ENCODE assay signal across 8 cellular contexts in the genomic region with DNA sequence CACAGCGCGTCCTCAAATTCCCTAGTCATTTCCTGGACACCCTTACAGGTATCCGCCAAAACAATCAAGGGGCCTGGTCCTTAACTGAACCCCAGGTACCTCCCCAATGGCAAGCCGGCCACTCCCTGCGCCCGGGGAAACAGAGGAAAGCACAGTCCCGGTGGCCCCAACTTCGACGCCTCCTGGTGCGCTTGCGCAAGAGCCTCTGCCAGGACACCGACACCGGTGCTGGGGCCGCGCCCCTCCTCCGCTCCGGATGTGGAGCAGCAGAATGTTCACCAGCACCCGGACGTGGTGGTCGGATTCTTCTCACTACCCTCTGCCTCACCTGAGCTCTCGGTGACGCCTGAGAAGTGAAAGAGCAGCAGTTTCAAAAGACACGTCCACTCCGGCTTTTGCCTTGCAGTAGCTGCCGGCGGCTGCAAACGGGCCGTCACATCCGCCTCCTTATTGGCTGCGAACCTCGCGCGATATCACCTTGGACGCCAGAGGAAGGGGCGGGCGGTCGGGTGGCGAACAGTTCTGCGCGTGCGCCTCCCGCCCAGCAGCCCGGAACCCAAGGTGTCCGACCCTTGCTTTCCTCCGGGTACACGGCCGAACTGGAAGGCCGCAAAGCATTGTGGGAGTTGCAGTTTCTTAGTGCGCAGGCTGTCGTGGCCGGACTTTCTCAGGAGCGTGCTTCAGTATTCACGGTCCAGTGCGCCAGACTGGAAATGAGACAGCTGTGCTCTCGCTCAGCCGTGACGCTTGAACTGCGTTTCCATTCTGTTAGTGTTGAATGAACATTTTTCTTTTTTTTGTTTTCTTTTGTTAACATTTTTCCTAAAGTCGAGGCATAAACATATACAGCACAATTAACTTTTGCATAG. TPM values are rescaled to one million over a fixed set of nuclear protein-coding genes. Genes with fewer than 3 reads are reported as not detected.
DNase-seq lines count a peak whose midpoint lies in the region; ATAC-seq and TF ChIP-seq lines count a peak whose summit lies in the region.

A gene with protein sequence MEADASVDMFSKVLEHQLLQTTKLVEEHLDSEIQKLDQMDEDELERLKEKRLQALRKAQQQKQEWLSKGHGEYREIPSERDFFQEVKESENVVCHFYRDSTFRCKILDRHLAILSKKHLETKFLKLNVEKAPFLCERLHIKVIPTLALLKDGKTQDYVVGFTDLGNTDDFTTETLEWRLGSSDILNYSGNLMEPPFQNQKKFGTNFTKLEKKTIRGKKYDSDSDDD (minus strand): TSS at position 423 of the 869 bp plus-strand sequence. CDS start 3,123 bp downstream, outside the sequence.

- peak; percentile 70 for ATAC-seq in HG02571 (IDR thresholded peaks at IDR 0.05; ENCODE audit: unreplicated experiment)

- DNase-seq in GM06990 (ENCODE audit: extremely low read depth, insufficient read length) (peak; percentile 100), NB4 (ENCODE audit: low read depth) (peak; percentile 100), SK-N-DZ (ENCODE audit: low spot score) (peak; percentile 100), globus pallidus (ENCODE audit: low spot score) (peak; percentile 99), occipital lobe (lab: John Stamatoyannopoulos, UW) (peak; percentile 97)
- peak; percentile 98 for DNase-seq in activated naive CD4-positive, alpha-beta T cell treated with anti-CD3 and anti-CD28 coated beads for 36 hours

- H3K36me3 Mint-ChIP-seq in activated naive CD4-positive, alpha-beta T cell treated with anti-CD3 and anti-CD28 coated beads for 36 hours (ENCODE audit: low read depth), result peaks cover 10% of the 10 kb centered on the region

- TF ChIP-seq CTCF in GM06990 (IDR thresholded peaks at IDR 0.05; ENCODE audit: insufficient read depth, low read length, poor library complexity, severe bottlenecking), result no peak
- no peak for TF ChIP-seq CTCF in NB4 (IDR thresholded peaks at IDR 0.05; ENCODE audit: low read depth, low read length)

- no peak within 1 kb of the TSS for H3K4me3 Mint-ChIP-seq in activated naive CD4-positive, alpha-beta T cell treated with anti-CD3 and anti-CD28 coated beads for 36 hours

- TF ChIP-seq POLR2A in NB4 (IDR thresholded peaks at IDR 0.05; ENCODE audit: extremely low read depth, insufficient read length), result peak; percentile 81

- no peak within 1 kb of the TSS for H3K27ac Mint-ChIP-seq in activated naive CD4-positive, alpha-beta T cell treated with anti-CD3 and anti-CD28 coated beads for 36 hours

- no peaks in the 10 kb centered on the region for H3K9me3 Mint-ChIP-seq in activated naive CD4-positive, alpha-beta T cell treated with anti-CD3 and anti-CD28 coated beads for 36 hours

- H3K4me3 ChIP-seq in GM06990 (replicated peaks; ENCODE audit: low read depth, low read length) (peak within 1 kb of the TSS; percentile 96), NB4 (ENCODE audit: low read depth, low read length) (peak within 1 kb of the TSS; percentile 93)

- H3K27me3 ChIP-seq in GM06990 (replicated peaks; ENCODE audit: control insufficient read depth, insufficient read depth, low read length), result no peaks in the 10 kb centered on the region

- CTCF ChIA-PET in activated naive CD4-positive, alpha-beta T cell treated with anti-CD3 and anti-CD28 coated beads for 36 hours (lab: Charles Lee), result interaction anchor here (0.9 to 1.7 kb wide), 2 partner anchors 52 to 155 kb away, joined by 4 to 5 read pairs; partner anchors contain the start of genes MITD1 and MRPL30

- H3K4me1 Mint-ChIP-seq in activated naive CD4-positive, alpha-beta T cell treated with anti-CD3 and anti-CD28 coated beads for 36 hours (ENCODE audit: low read depth), result peaks cover 41% of the 10 kb centered on the region

- H3K36me3 ChIP-seq in GM06990 (ENCODE audit: control insufficient read depth, insufficient read depth, low read length), result peaks cover 2% of the 10 kb centered on the region

- H3K27ac ChIP-seq in temporal lobe (ENCODE audit: low read depth, low read length), result peak within 1 kb of the TSS; percentile 93

- no peaks in the 10 kb centered on the region for H3K27me3 Mint-ChIP-seq in activated naive CD4-positive, alpha-beta T cell treated with anti-CD3 and anti-CD28 coated beads for 36 hours (ENCODE audit: low read depth)

- intact Hi-C loops in activated naive CD4-positive, alpha-beta T cell treated with anti-CD3 and anti-CD28 coated beads for 36 hours (cut with micrococcal nuclease), result loop anchor here (1.0 to 10.0 kb wide), 13 partner anchors 12 to 1672 kb away; partner anchors contain the start of genes ACTR1B, C2orf15, COA5 and MITD1

RNA-seq across cellular contexts. Expression of the gene that starts here (rescaled TPM):
- polyA plus RNA-seq in SK-N-DZ (2014; cell fraction: cytosol; rRNA removed), result 65.2 and 67.3 TPM in 2 replicates
- 50.4 and 58.4 TPM in 2 replicates for polyA plus RNA-seq in SK-N-DZ (2014; cell fraction: nucleus; rRNA removed)
- 10 to 100 TPM; 19.9 to 24.3 TPM for total RNA-seq in activated naive CD4-positive, alpha-beta T cell treated with anti-CD3 and anti-CD28 coated beads for 36 hours
- total RNA-seq in occipital lobe (55.1 TPM), temporal lobe (36.9 TPM)

Comparison
In these comparisons a context has a peak if more than half of its experiments do, and no peak if none do; other contexts are left out.
1. Peak in every context shown above with its lines: DNase-seq, ATAC-seq, H3K4me3 ChIP-seq and H3K27ac ChIP-seq.